In the genomic region with DNA sequence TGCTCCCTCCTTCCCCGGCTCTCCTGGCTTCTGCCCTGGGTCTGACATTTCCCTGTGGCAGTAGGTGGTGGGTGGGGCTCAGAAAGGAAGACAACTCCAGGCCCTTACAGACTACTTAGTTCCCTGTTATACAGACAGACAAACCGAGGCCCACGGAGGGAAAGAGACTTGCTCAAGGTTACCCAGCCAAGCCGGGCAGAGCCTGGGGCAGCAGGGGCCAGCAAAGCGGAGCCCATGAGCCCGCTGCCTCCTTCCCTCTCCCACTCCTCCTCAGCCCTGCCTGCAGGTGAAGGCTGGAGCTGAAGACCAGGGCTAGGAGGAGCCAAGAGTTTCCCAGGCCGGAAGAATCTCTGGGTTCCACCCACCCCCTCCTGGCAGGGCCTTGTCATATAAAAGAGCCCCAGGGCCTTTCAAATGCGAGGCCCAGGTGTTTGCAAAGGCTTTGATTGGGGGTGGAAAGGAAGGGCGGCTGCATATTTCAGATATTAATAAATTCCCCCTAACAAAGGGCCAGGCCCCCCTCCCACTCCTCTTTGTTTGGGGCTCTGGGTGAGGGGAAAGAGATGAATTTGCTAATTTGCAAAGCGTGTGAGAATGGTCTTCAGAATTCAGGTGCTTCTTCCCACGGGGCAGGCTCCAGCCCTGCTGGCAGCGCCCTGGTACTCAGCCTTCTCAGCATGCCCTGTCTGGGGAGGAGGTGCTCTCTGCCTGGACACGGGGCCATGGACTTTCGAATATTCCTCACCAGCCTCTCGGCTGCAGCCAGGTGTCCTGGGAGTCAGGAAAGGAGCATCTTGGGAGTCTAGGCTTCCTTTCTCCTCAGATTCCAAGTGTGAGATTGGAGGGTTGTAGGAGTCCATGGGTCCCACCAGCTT, we compare ENCODE assay signal across 1 cellular context.
A peak's percentile ranks its signal among the peaks of the same experiment; 100 is the strongest.
TF ChIP-seq lines count a peak whose summit lies in the region.

No MANE protein-coding gene starts in this region.

TF ChIP-seq in H1, 55 proteins besides CTCF, POLR2A, EP300 and RAD21:
- TF ChIP-seq SP1 (IDR thresholded peaks at IDR 0.05; ENCODE audit: low read depth, low read length) (peak; percentile 42; the same call in 1 of the 2 replicates), TCF12 (IDR thresholded peaks at IDR 0.05; ENCODE audit: low read depth, low read length) (peak; percentile 56; the same call in 1 of the 2 replicates), TEAD4 (IDR thresholded peaks at IDR 0.05; ENCODE audit: low read depth, low read length) (0 out of 2 replicates have a peak, but pooled peaks have one; percentile 12), CREB1 (IDR thresholded peaks at IDR 0.05) (peak; percentile 40; the same call in 1 of the 2 replicates), POLR2AphosphoS5 (IDR thresholded peaks at IDR 0.05; ENCODE audit: low read depth, low read length) (0 out of 2 replicates have a peak, but pooled peaks have one; percentile 38), HDAC6 (IDR thresholded peaks at IDR 0.05; ENCODE audit: low read depth, low read length) (no peak), ASH2L (IDR thresholded peaks at IDR 0.05; ENCODE audit: low read length) (no peak), HDAC2 (IDR thresholded peaks at IDR 0.05; ENCODE audit: borderline replicate concordance in 1 of 2, low read depth in 2 of 2, low read length in 2 of 2) (peak; percentile 51 to 79; a peak in 2 of 4 replicates)
- TF ChIP-seq, protein P1, sequence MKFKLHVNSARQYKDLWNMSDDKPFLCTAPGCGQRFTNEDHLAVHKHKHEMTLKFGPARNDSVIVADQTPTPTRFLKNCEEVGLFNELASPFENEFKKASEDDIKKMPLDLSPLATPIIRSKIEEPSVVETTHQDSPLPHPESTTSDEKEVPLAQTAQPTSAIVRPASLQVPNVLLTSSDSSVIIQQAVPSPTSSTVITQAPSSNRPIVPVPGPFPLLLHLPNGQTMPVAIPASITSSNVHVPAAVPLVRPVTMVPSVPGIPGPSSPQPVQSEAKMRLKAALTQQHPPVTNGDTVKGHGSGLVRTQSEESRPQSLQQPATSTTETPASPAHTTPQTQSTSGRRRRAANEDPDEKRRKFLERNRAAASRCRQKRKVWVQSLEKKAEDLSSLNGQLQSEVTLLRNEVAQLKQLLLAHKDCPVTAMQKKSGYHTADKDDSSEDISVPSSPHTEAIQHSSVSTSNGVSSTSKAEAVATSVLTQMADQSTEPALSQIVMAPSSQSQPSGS (IDR thresholded peaks at IDR 0.05; ENCODE audit: low read length), result 0 out of 2 replicates have a peak, but pooled peaks have one; percentile 54
